Comparison of ENCODE assay signal across 12 cellular contexts in genomic region chr15:66692808-66693596, GRCh38. TPM values are rescaled to one million over a fixed set of nuclear protein-coding genes. Genes with fewer than 3 reads are reported as not detected.
DNase-seq lines count a peak whose midpoint lies in the region; ATAC-seq, FAIRE-seq and TF ChIP-seq lines count a peak whose summit lies in the region.
"Had no signal": no experiment of that assay in that cellular context is flagged by ENCODE, and none has a peak within 500 bp of the region (broad histone marks: within the 10 kb centered on the region; RNA-seq: fewer than 3 reads in every experiment).

No MANE protein-coding gene starts in this region.

- no peaks in the 10 kb centered on the region for H3K4me1 ChIP-seq in right lobe of liver
- peaks cover 1% of the 10 kb centered on the region for H3K4me1 ChIP-seq in HepG2 (ENCODE audit: insufficient read depth, low read length)
- H3K4me1 ChIP-seq in gastroesophageal sphincter, result peaks cover 0 to 11% (median 0%) of the 10 kb centered on the region in 3 donors
- H3K4me1 ChIP-seq in thymus (ENCODE audit: control insufficient read depth, insufficient read depth, low read length), result no peaks in the 10 kb centered on the region

- 44% methylated on average over 6 of the region's 6 CpGs for WGBS in right lobe of liver (ENCODE audit: insufficient coverage, low coverage, low lambda C conversion rate, missing lambda C conversion rate)
- WGBS in HepG2 (ENCODE audit: low lambda C conversion rate), result 61% methylated on average over 6 of the region's 6 CpGs
- 58 to 68% methylated on average over 5 to 6 of the region's 6 CpGs for WGBS in gastroesophageal sphincter (ENCODE audit: low coverage in 1 of 2), 2 donors
- 39% methylated on average over 6 of the region's 6 CpGs for WGBS in thymus

- ATAC-seq in right lobe of liver (peak; percentile 22 to 77 (median 60)), HepG2 (no peak), gastroesophageal sphincter (no peak), HG03354 (IDR thresholded peaks at IDR 0.05; ENCODE audit: poor library complexity, severe bottlenecking, unreplicated experiment) (no peak)

- CTCF ChIA-PET in HepG2 (lab: Yijun Ruan, JAX; ENCODE audit: low intra/inter-chr PET ratio, low total read pairs), result no interaction called here

- in situ Hi-C loops in HepG2 (cut with HindIII; ENCODE audit: extremely low pct_ligation_motif_present, low pct_unique_long_range_greater_than_20kb), result no loop called here

- no peak overlapping the region for H3K9ac ChIP-seq in HepG2 (ENCODE audit: insufficient read depth, low read depth, low read length)
- H3K9ac ChIP-seq in SK-N-MC (ENCODE audit: insufficient read length), result no peak overlapping the region

- TF ChIP-seq CTCF in right lobe of liver (IDR thresholded peaks at IDR 0.05) (no peak), HepG2 (CRISPR knock-in tag; IDR thresholded peaks at IDR 0.05) (no peak), gastroesophageal sphincter (IDR thresholded peaks at IDR 0.05) (no peak)

- no peak for TF ChIP-seq EP300 in HepG2 (IDR thresholded peaks at IDR 0.05; ENCODE audit: low read depth in 2 of 2, low read length in 2 of 2)
- no peak for TF ChIP-seq EP300 in HepG2 (CRISPR knock-in tag; IDR thresholded peaks at IDR 0.05; ENCODE audit: borderline replicate concordance)
- TF ChIP-seq EP300 in gastroesophageal sphincter (IDR thresholded peaks at IDR 0.05), result no peak

- H3K4me2 ChIP-seq in HepG2 (ENCODE audit: low read depth, low read length), result no peak overlapping the region

- H3K79me2 ChIP-seq in HepG2 (ENCODE audit: insufficient read depth, low read length), result no peaks in the 10 kb centered on the region

- no peaks in the 10 kb centered on the region for H3K36me3 ChIP-seq in right lobe of liver
- H3K36me3 ChIP-seq in HepG2 (replicated peaks in 1 of 2; ENCODE audit: control insufficient read depth in 1 of 2, insufficient read depth in 2 of 2, low read length in 2 of 2), result no peaks in the 10 kb centered on the region
- no peaks in the 10 kb centered on the region for H3K36me3 ChIP-seq in SK-N-MC (ENCODE audit: insufficient read depth, low read length)
- H3K36me3 ChIP-seq in gastroesophageal sphincter, result no peaks in the 10 kb centered on the region
- no peaks in the 10 kb centered on the region for H3K36me3 ChIP-seq in thymus (ENCODE audit: control insufficient read depth, insufficient read depth)
- H3K36me3 ChIP-seq: stomach had no signal

- no peak overlapping the region for H2AFZ ChIP-seq in HepG2 (ENCODE audit: low read length)

- BruUV-seq in HepG2 (replicated peaks; lab: Mats Ljungman, UMichigan), result no TSS peak

- H3K27ac ChIP-seq in right lobe of liver (peak overlapping the region in 2 of 3 donors; percentile 23 to 24), HepG2 (ENCODE audit: extremely low read length, insufficient read depth, low read length) (no peak overlapping the region), SK-N-MC (peak overlapping the region; percentile 64; the same call in 1 of the 2 replicates), gastroesophageal sphincter (peak overlapping the region; percentile 12 to 52 (median 19)), thymus (ENCODE audit: low read depth) (peak overlapping the region; percentile 82)

- no peak for DNase-seq in right lobe of liver
- no peak for DNase-seq in HepG2 (ENCODE audit: low spot score)
- DNase-seq in SK-N-MC (ENCODE audit: low read depth, low spot score), result no peak
- DNase-seq in HK-2 (ENCODE audit: unreplicated experiment), result no peak
- no peak for DNase-seq in HPDE6-E6E7 (ENCODE audit: extremely low spot score)
- DNase-seq: endodermal cell, NCI-H1694, stomach had no signal

- H4K20me1 ChIP-seq in HepG2 (ENCODE audit: insufficient read depth, low read length), result no peaks in the 10 kb centered on the region

- H3K9me3 ChIP-seq in right lobe of liver, result no peaks in the 10 kb centered on the region
- no peaks in the 10 kb centered on the region for H3K9me3 ChIP-seq in HepG2 (ENCODE audit: low read length)
- no peaks in the 10 kb centered on the region for H3K9me3 ChIP-seq in SK-N-MC (ENCODE audit: low read depth, low read length)
- H3K9me3 ChIP-seq in gastroesophageal sphincter, result no peaks in the 10 kb centered on the region
- no peaks in the 10 kb centered on the region for H3K9me3 ChIP-seq in thymus (ENCODE audit: control insufficient read depth)
- H3K9me3 ChIP-seq: stomach had no signal

- intact Hi-C loops in right lobe of liver (cut with DNase I) (loop anchor here (10.0 kb wide), 3 partner anchors 58 to 88 kb away; no protein-coding TSS in a partner anchor), HepG2 (cut with micrococcal nuclease; ENCODE audit: unreplicated experiment) (no loop called here)

- no peak for TF ChIP-seq RAD21 in HepG2 (CRISPR knock-in tag; IDR thresholded peaks at IDR 0.05)

- no peak for FAIRE-seq in HepG2 (lab: Jason Lieb, UNC)

- POLR2A ChIA-PET in HepG2 (lab: Yijun Ruan, JAX), result interaction anchor here (0.7 kb wide), 1 partner anchor 1341 kb away, joined by 3 read pairs; no protein-coding TSS in a partner anchor

- H3K27me3 ChIP-seq in right lobe of liver (no peaks in the 10 kb centered on the region), HepG2 (ENCODE audit: control insufficient read depth in 1 of 2, insufficient read depth in 2 of 2, low read length in 2 of 2) (no peaks in the 10 kb centered on the region), gastroesophageal sphincter (no peaks in the 10 kb centered on the region), thymus (ENCODE audit: control insufficient read depth, insufficient read depth) (no peaks in the 10 kb centered on the region)
- H3K27me3 ChIP-seq: stomach had no signal

- H3K4me3 ChIP-seq in right lobe of liver (no peak overlapping the region), HepG2 (replicated peaks in 1 of 3; ENCODE audit: insufficient read depth in 1 of 3, low read depth in 2 of 3, low read length in 3 of 3) (no peak overlapping the region), SK-N-MC (no peak overlapping the region), gastroesophageal sphincter (no peak overlapping the region), thymus (ENCODE audit: low read length) (no peak overlapping the region)
- H3K4me3 ChIP-seq: stomach had no signal

- TF ChIP-seq POLR2A in right lobe of liver (IDR thresholded peaks at IDR 0.05) (no peak), HepG2 (IDR thresholded peaks at IDR 0.05; ENCODE audit: insufficient read depth in 1 of 2, low read depth in 2 of 2, low read length in 2 of 2) (no peak), gastroesophageal sphincter (IDR thresholded peaks at IDR 0.05) (no peak)

TF ChIP-seq in HepG2, 621 proteins besides CTCF, POLR2A, EP300 and RAD21 (continues in another document):
- TF ChIP-seq SMAD1 (CRISPR knock-in tag; IDR thresholded peaks at IDR 0.05; ENCODE audit: borderline replicate concordance, low read depth), result no peak
- TF ChIP-seq ZNF263 (CRISPR knock-in tag; IDR thresholded peaks at IDR 0.05), result no peak
- TF ChIP-seq HOXA7 (CRISPR knock-in tag; IDR thresholded peaks at IDR 0.05), result no peak
- TF ChIP-seq, protein P1, sequence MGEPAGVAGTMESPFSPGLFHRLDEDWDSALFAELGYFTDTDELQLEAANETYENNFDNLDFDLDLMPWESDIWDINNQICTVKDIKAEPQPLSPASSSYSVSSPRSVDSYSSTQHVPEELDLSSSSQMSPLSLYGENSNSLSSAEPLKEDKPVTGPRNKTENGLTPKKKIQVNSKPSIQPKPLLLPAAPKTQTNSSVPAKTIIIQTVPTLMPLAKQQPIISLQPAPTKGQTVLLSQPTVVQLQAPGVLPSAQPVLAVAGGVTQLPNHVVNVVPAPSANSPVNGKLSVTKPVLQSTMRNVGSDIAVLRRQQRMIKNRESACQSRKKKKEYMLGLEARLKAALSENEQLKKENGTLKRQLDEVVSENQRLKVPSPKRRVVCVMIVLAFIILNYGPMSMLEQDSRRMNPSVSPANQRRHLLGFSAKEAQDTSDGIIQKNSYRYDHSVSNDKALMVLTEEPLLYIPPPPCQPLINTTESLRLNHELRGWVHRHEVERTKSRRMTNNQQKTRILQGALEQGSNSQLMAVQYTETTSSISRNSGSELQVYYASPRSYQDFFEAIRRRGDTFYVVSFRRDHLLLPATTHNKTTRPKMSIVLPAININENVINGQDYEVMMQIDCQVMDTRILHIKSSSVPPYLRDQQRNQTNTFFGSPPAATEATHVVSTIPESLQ (CRISPR knock-in tag; conservative IDR thresholded peaks at IDR 0.05), result no peak
- no peak for TF ChIP-seq KAT8 (CRISPR knock-in tag; IDR thresholded peaks at IDR 0.05)
- no peak for TF ChIP-seq ZNF839 (CRISPR knock-in tag; IDR thresholded peaks at IDR 0.05; ENCODE audit: borderline replicate concordance)
- TF ChIP-seq ESRRA (CRISPR knock-in tag; IDR thresholded peaks at IDR 0.05; ENCODE audit: low read depth), result no peak
- no peak for TF ChIP-seq FOXM1 (CRISPR knock-in tag; IDR thresholded peaks at IDR 0.05)

RNA-seq across cellular contexts. Expression of gene SMAD6, which starts 9.0 kb away (rescaled TPM):
- total RNA-seq in right lobe of liver (10 to 100 TPM; 10.5 to 17.2 (median 12.3) TPM), HepG2 (2016; rRNA removed; fragmentation: Illumina TruSeq; extraction: Trizol) (2.6 and 4.4 TPM in 2 replicates), gastroesophageal sphincter (10 to 100 TPM in 3 of 4 donors, 1 to 10 TPM in 1; 9.9 to 11.2 (median 10.9) TPM)
- total RNA-seq in HepG2 (2016; cell fraction: cytosol; rRNA removed; fragmentation: Illumina TruSeq; extraction: Trizol; ENCODE audit: low read depth), result 0.79 and 0.91 TPM in 2 replicates
- 2.3 and 4.5 TPM in 2 replicates for total RNA-seq in HepG2 (2016; cell fraction: insoluble cytoplasmic fraction; rRNA removed; fragmentation: Illumina TruSeq; extraction: Trizol)
- 2.0 and 2.2 TPM in 2 replicates for total RNA-seq in HepG2 (2016; cell fraction: membrane; rRNA removed; fragmentation: Illumina TruSeq; extraction: Trizol)
- 7.0 and 9.1 TPM in 2 replicates for total RNA-seq in HepG2 (2016; cell fraction: nucleus; rRNA removed; fragmentation: Illumina TruSeq; extraction: Trizol)
- polyA plus RNA-seq in HepG2 (2011; rRNA removed) (3.1 and 3.3 TPM in 2 replicates), thymus (2.8 TPM)
- 1.3 and 2.9 TPM in 2 replicates for polyA plus RNA-seq in HepG2 (2011; cell fraction: cytosol; rRNA removed)
- 6.7 and 14.1 TPM in 2 replicates for polyA plus RNA-seq in HepG2 (2011; cell fraction: nucleus; rRNA removed)
- 3.3 and 3.9 TPM in 2 replicates for polyA plus RNA-seq in HepG2 (2012)
- 1.1 and 2.0 TPM in 2 replicates for polyA plus RNA-seq in HepG2 (2016; cell fraction: cytosol; fragmentation: Illumina TruSeq; extraction: Trizol; ENCODE audit: low read depth)
- polyA plus RNA-seq in HepG2 (2016; cell fraction: insoluble cytoplasmic fraction; fragmentation: Illumina TruSeq; extraction: Trizol; ENCODE audit: low read depth), result 2.3 and 2.9 TPM in 2 replicates
- 1.5 and 2.1 TPM in 2 replicates for polyA plus RNA-seq in HepG2 (2016; cell fraction: membrane; fragmentation: Illumina TruSeq; extraction: Trizol; ENCODE audit: low read depth)
- polyA plus RNA-seq in HepG2 (2016; cell fraction: nucleus; fragmentation: Illumina TruSeq; extraction: Trizol; ENCODE audit: insufficient read depth, low read depth), result 7.1 and 8.1 TPM in 2 replicates
- 19.3 and 109 TPM in 2 replicates for polyA minus RNA-seq in HepG2 (2011; rRNA and poly(A)+ RNA removed; ENCODE audit: low replicate concordance)
- 5.3 and 5.6 TPM in 2 replicates for polyA minus RNA-seq in HepG2 (2011; cell fraction: cytosol; rRNA and poly(A)+ RNA removed)
- 11.7 and 25.1 TPM in 2 replicates for polyA minus RNA-seq in HepG2 (2011; cell fraction: nucleus; rRNA and poly(A)+ RNA removed)
- polyA plus RNA-seq: CD14-positive monocyte had no signal

Comparison
In these comparisons a context has a peak if more than half of its experiments do, and no peak if none do; other contexts are left out.
1. ATAC-seq: peak in right lobe of liver (4 of 4); none in HepG2 (single experiment), gastroesophageal sphincter (single experiment) and HG03354 (single experiment).